ENCODE assay signal across 19 cellular contexts in the genomic region with DNA sequence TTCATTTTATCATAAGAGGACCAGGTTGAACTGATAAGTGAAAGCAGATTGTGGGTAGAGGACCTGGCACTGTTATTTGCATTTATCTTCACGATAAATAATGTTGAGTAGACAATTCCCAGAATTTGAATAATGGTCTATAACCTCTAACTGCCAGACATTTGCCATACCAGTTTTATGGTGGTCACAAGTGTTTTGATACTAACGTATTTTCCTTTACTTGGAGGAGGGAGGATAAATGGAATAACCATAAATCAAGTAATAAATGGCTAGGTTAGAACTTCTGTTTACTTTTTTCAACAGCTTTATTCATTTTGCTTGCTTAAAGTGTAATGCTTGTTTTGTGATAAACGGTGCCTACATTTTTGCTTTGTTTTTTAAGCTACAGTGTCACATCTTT. TPM values are rescaled to one million over a fixed set of nuclear protein-coding genes. Genes with fewer than 3 reads are reported as not detected.
"Had no signal": no experiment of that assay in that cellular context is flagged by ENCODE, and none has a peak within 500 bp of the region (broad histone marks: within the 10 kb centered on the region; RNA-seq: fewer than 3 reads in every experiment).

No MANE protein-coding gene starts in this region.

- ATAC-seq: activated T-cell treated with anti-CD3 and anti-CD28 coated beads, Interleukin-2, amount 50 U/mL, for 72 hours; heart right ventricle; left cardiac atrium; psoas muscle; upper lobe of right lung had no signal

- H3K4me1 ChIP-seq: upper lobe of right lung had no signal

- H3K36me3 ChIP-seq: heart right ventricle, neutrophil, ovary, right atrium auricular region, upper lobe of right lung had no signal

- DNase-seq: activated CD4-positive, alpha-beta memory T cell treated with anti-CD3 and anti-CD28 coated beads for 36 hours; activated CD4-positive, alpha-beta T cell treated with anti-CD3 and anti-CD28 coated beads for 48 hours; activated effector memory CD4-positive, alpha-beta T cell treated with Interleukin-2 at 50 U/mL for 16 hours; activated naive CD4-positive, alpha-beta T cell treated with anti-CD3 and anti-CD28 coated beads, Interleukin-2, amount 10 ng/mL, durations not matched to agents 7 days and 5 days; activated T-cell treated with anti-CD3 and anti-CD28 coated beads, Interleukin-2, amount 50 U/mL, for 72 hours; amygdala; cerebellar nuclear complex; heart right ventricle; islet precursor cell; left cardiac atrium; ovary; psoas muscle; stimulated activated CD4-positive, alpha-beta T cell treated with anti-CD3 and anti-CD28 coated beads, Interleukin-4, amount 100 ng/mL, for 24 hours; stimulated activated naive CD4-positive, alpha-beta T cell treated with Interleukin-2 at 50 U/mL for 16 hours; upper lobe of right lung had no signal

- H3K9me3 ChIP-seq: heart right ventricle, neutrophil, ovary, psoas muscle, upper lobe of right lung had no signal

- H3K4me3 ChIP-seq: coronary artery, heart right ventricle, ovary, psoas muscle, right atrium auricular region, upper lobe of right lung had no signal

- H3K27ac ChIP-seq: coronary artery, heart right ventricle, neutrophil, ovary, psoas muscle, right atrium auricular region, upper lobe of right lung had no signal

RNA-seq across cellular contexts. Expression of a gene that starts 9.5 kb away (rescaled TPM):
- total RNA-seq: activated CD4-positive, alpha-beta memory T cell treated with anti-CD3 and anti-CD28 coated beads for 36 hours; fibroblast of villous mesenchyme; heart right ventricle; left cardiac atrium; ovary; right atrium auricular region had no signal
